In genomic region chr10:43225787-43226153, GRCh38 we compare ENCODE assay signal across 1 cellular context.
TF ChIP-seq lines count a peak whose summit lies in the region.

No MANE protein-coding gene starts in this region.

TF ChIP-seq in HepG2, 621 proteins besides CTCF, POLR2A, EP300 and RAD21:
- TF ChIP-seq CCAR2 (optimal IDR thresholded peaks at IDR 0.05; ENCODE audit: low read depth, low read length) (no peak), E2F5 (CRISPR knock-in tag; conservative IDR thresholded peaks at IDR 0.05) (no peak), ZNF607 (CRISPR knock-in tag; IDR thresholded peaks at IDR 0.05; ENCODE audit: borderline replicate concordance) (no peak), MBNL3 (CRISPR knock-in tag; conservative IDR thresholded peaks at IDR 0.05) (no peak), ZBTB8A (CRISPR knock-in tag; IDR thresholded peaks at IDR 0.05; ENCODE audit: borderline replicate concordance, low read depth) (no peak)
